9 cellular contexts compared by ENCODE assay signal in genomic region chr7:102426268-102427031, GRCh38. TPM values are rescaled to one million over a fixed set of nuclear protein-coding genes. Genes with fewer than 3 reads are reported as not detected.
DNase-seq lines count a peak whose midpoint lies in the region; ATAC-seq, FAIRE-seq and TF ChIP-seq lines count a peak whose summit lies in the region.
"Had no signal": no experiment of that assay in that cellular context is flagged by ENCODE, and none has a peak within 500 bp of the region (broad histone marks: within the 10 kb centered on the region; RNA-seq: fewer than 3 reads in every experiment).

No MANE protein-coding gene starts in this region.

- H3K9me3 ChIP-seq in OCI-LY3 (ENCODE audit: insufficient read depth, low read length) (peaks cover 4% of the 10 kb centered on the region; the same call in 1 of the 2 replicates), pancreas (no peaks in the 10 kb centered on the region), kidney (ENCODE audit: control insufficient read depth in 1 of 2, low read length in 2 of 2) (no peaks in the 10 kb centered on the region)

- H3K9ac ChIP-seq in OCI-LY3 (ENCODE audit: low read length): peak overlapping the region; percentile 96
- H3K9ac ChIP-seq in kidney (ENCODE audit: low read length in 2 of 2): no peak overlapping the region

- TF ChIP-seq CTCF in OCI-LY3 (IDR thresholded peaks at IDR 0.05; ENCODE audit: low read depth, low read length) (no peak), pancreas (IDR thresholded peaks at IDR 0.05) (no peak), endothelial cell (IDR thresholded peaks at IDR 0.05; ENCODE audit: unreplicated experiment) (no peak), kidney (IDR thresholded peaks at IDR 0.05; ENCODE audit: borderline replicate concordance, extremely low read depth, insufficient read depth) (no peak)

- H3K79me2 ChIP-seq in OCI-LY3 (ENCODE audit: low read length): no peaks in the 10 kb centered on the region

- peak overlapping the region; percentile 29; the same call in 1 of the 2 replicates for H3K4me3 ChIP-seq in GM08714 (ENCODE audit: low read length)
- peak overlapping the region; percentile 62 for H3K4me3 ChIP-seq in OCI-LY3 (ENCODE audit: low read length)
- no peak overlapping the region for H3K4me3 ChIP-seq in pancreas
- H3K4me3 ChIP-seq in kidney (ENCODE audit: low read length in 2 of 2): no peak overlapping the region
- H3K4me3 ChIP-seq: cardiac muscle cell had no signal

- no peaks in the 10 kb centered on the region for H3K27me3 Mint-ChIP-seq in activated naive CD4-positive, alpha-beta T cell treated with anti-CD3 and anti-CD28 coated beads, Interleukin-2, amount 10 ng/mL, durations not matched to agents 7 days and 5 days
- H3K27me3 Mint-ChIP-seq in endothelial cell (ENCODE audit: unreplicated experiment): peaks cover 8% of the 10 kb centered on the region

- no peaks in the 10 kb centered on the region for H4K20me1 ChIP-seq in OCI-LY3 (ENCODE audit: insufficient read depth, low read length)

- H3K36me3 ChIP-seq in OCI-LY3 (replicated peaks; ENCODE audit: low read depth, low read length) (peaks cover 10% of the 10 kb centered on the region), pancreas (peaks cover 0 to 8% (median 6%) of the 10 kb centered on the region in 3 donors), kidney (ENCODE audit: control insufficient read depth in 1 of 2, insufficient read depth in 2 of 2, low read length in 2 of 2) (peaks cover 0 to 13% of the 10 kb centered on the region in 2 donors)

- peak overlapping the region; percentile 100 for H3K27ac Mint-ChIP-seq in activated naive CD4-positive, alpha-beta T cell treated with anti-CD3 and anti-CD28 coated beads, Interleukin-2, amount 10 ng/mL, durations not matched to agents 7 days and 5 days
- H3K27ac Mint-ChIP-seq in endothelial cell (ENCODE audit: unreplicated experiment): no peak overlapping the region

- ATAC-seq in HG02588 (IDR thresholded peaks at IDR 0.05; ENCODE audit: unreplicated experiment): peak; percentile 61
- ATAC-seq in pancreas: peak in 3 of 4 donors; percentile 5 to 63 (median 41)

- CTCF ChIA-PET in activated naive CD4-positive, alpha-beta T cell treated with anti-CD3 and anti-CD28 coated beads, Interleukin-2, amount 10 ng/mL, durations not matched to agents 7 days and 5 days (lab: Charles Lee): interaction anchor here (1.1 to 2.8 kb wide), 4 partner anchors 12 to 40 kb away, joined by 3 to 34 read pairs (median 5); no protein-coding TSS in a partner anchor

- intact Hi-C loops in pancreas (cut with DNase I) (no loop called here), kidney (cut with DNase I) (no loop called here)

- H3K4me2 ChIP-seq in OCI-LY3 (ENCODE audit: low read length): peak overlapping the region; percentile 96

- H3K36me3 Mint-ChIP-seq in activated naive CD4-positive, alpha-beta T cell treated with anti-CD3 and anti-CD28 coated beads, Interleukin-2, amount 10 ng/mL, durations not matched to agents 7 days and 5 days: peaks cover 39% of the 10 kb centered on the region
- H3K36me3 Mint-ChIP-seq in endothelial cell (ENCODE audit: low read depth, unreplicated experiment): peaks cover 23% of the 10 kb centered on the region

- H3K27ac ChIP-seq in OCI-LY3 (ENCODE audit: low read length) (peak overlapping the region; percentile 99), pancreas (peak overlapping the region in 2 of 4 donors; percentile 48 to 72), kidney (ENCODE audit: low read depth in 2 of 2, low read length in 2 of 2) (peak overlapping the region in 1 of 2 donors; percentile 11)
- H3K27ac ChIP-seq: cardiac muscle cell had no signal

- peaks cover 74% of the 10 kb centered on the region for H3K4me1 ChIP-seq in OCI-LY3 (ENCODE audit: low read length)
- no peaks in the 10 kb centered on the region for H3K4me1 ChIP-seq in pancreas
- peaks cover 0 to 1% of the 10 kb centered on the region in 2 donors for H3K4me1 ChIP-seq in kidney (ENCODE audit: control insufficient read depth in 1 of 2, insufficient read depth in 1 of 2, low read depth in 1 of 2, low read length in 2 of 2)

- no peak overlapping the region for H2AFZ ChIP-seq in OCI-LY3 (ENCODE audit: low read depth, low read length)

- FAIRE-seq in pancreas (lab: Jason Lieb, UNC) (no peak), kidney (lab: Jason Lieb, UNC) (no peak)

- peak overlapping the region; percentile 73 for H3K4me3 Mint-ChIP-seq in activated naive CD4-positive, alpha-beta T cell treated with anti-CD3 and anti-CD28 coated beads, Interleukin-2, amount 10 ng/mL, durations not matched to agents 7 days and 5 days
- no peak overlapping the region for H3K4me3 Mint-ChIP-seq in endothelial cell (ENCODE audit: unreplicated experiment)

- peaks cover 83% of the 10 kb centered on the region for H3K4me1 Mint-ChIP-seq in activated naive CD4-positive, alpha-beta T cell treated with anti-CD3 and anti-CD28 coated beads, Interleukin-2, amount 10 ng/mL, durations not matched to agents 7 days and 5 days
- H3K4me1 Mint-ChIP-seq in endothelial cell (ENCODE audit: unreplicated experiment): peaks cover 6% of the 10 kb centered on the region

- DNase-seq in activated naive CD4-positive, alpha-beta T cell treated with anti-CD3 and anti-CD28 coated beads, Interleukin-2, amount 10 ng/mL, durations not matched to agents 7 days and 5 days: peak; percentile 84
- DNase-seq in pancreas: no peak
- no peak for DNase-seq in endothelial cell (ENCODE audit: low spot score)
- no peak for DNase-seq in kidney
- DNase-seq in NCI-H526 treated with DMSO at 0.1 percent for 48 hours (lab: John Stamatoyannopoulos, UW): no peak

- no peaks in the 10 kb centered on the region for H3K27me3 ChIP-seq in OCI-LY3 (ENCODE audit: low read depth, low read length)
- H3K27me3 ChIP-seq in pancreas: no peaks in the 10 kb centered on the region
- H3K27me3 ChIP-seq: cardiac muscle cell had no signal

- WGBS in pancreas, 2 donors: 88 to 89% methylated on average over 16 of the region's 16 CpGs

- H3K9me3 Mint-ChIP-seq in activated naive CD4-positive, alpha-beta T cell treated with anti-CD3 and anti-CD28 coated beads, Interleukin-2, amount 10 ng/mL, durations not matched to agents 7 days and 5 days: no peaks in the 10 kb centered on the region
- H3K9me3 Mint-ChIP-seq in endothelial cell (ENCODE audit: unreplicated experiment): no peaks in the 10 kb centered on the region

RNA-seq across cellular contexts. Expression of gene ORAI2, which starts 6.9 kb away (rescaled TPM):
- total RNA-seq in pancreas (10 to 100 TPM in 2 of 6 donors, 1 to 10 TPM in 4; 4.8 to 13.5 (median 7.1) TPM), endothelial cell (ENCODE audit: unreplicated experiment) (39.3 TPM), kidney (45.6 TPM)
- polyA plus RNA-seq in pancreas (1 to 10 TPM; 4.1 to 8.6 TPM), kidney (ENCODE audit: insufficient read depth, low read depth, low replicate concordance) (13.8 TPM)

RNA-seq across cellular contexts. Expression of gene PRKRIP1, which starts 30.3 kb away (rescaled TPM):
- total RNA-seq in pancreas: 10 to 100 TPM in 4 of 6 donors, 1 to 10 TPM in 2; 9.1 to 13.8 (median 10.8) TPM
- 10 to 100 TPM; 34.3 to 40.1 TPM for polyA plus RNA-seq in pancreas
- 41.3 TPM for total RNA-seq in endothelial cell (ENCODE audit: unreplicated experiment)
- 25.9 TPM for total RNA-seq in kidney
- polyA plus RNA-seq in kidney (ENCODE audit: insufficient read depth, low read depth, low replicate concordance): 20.8 TPM

RNA-seq across cellular contexts. Expression of gene ALKBH4, which starts 38.2 kb away (rescaled TPM):
- total RNA-seq in pancreas (1 to 10 TPM; 3.5 to 6.9 (median 5.3) TPM), endothelial cell (ENCODE audit: unreplicated experiment) (11.5 TPM), kidney (14.0 TPM)
- polyA plus RNA-seq in pancreas (1 to 10 TPM; 7.3 to 9.3 TPM), kidney (ENCODE audit: insufficient read depth, low read depth, low replicate concordance) (15.4 TPM)

RNA-seq across cellular contexts. Expression of gene LRWD1, which starts 38.3 kb away (rescaled TPM):
- 1 to 10 TPM; 5.1 to 9.3 (median 7.6) TPM for total RNA-seq in pancreas
- polyA plus RNA-seq in pancreas: 10 to 100 TPM; 12.3 to 18.4 TPM
- 30.3 TPM for total RNA-seq in endothelial cell (ENCODE audit: unreplicated experiment)
- 14.1 TPM for total RNA-seq in kidney
- polyA plus RNA-seq in kidney (ENCODE audit: insufficient read depth, low read depth, low replicate concordance): 14.0 TPM

RNA-seq across cellular contexts. Expression of gene POLR2J, which starts 52.3 kb away (rescaled TPM):
- total RNA-seq in pancreas (10 to 100 TPM; 16.5 to 20.6 (median 17.7) TPM), endothelial cell (ENCODE audit: unreplicated experiment) (48.1 TPM), kidney (42.0 TPM)
- polyA plus RNA-seq in pancreas (10 to 100 TPM; 56.3 to 59.8 TPM), kidney (ENCODE audit: insufficient read depth, low read depth, low replicate concordance) (117 TPM)

Comparison
In these comparisons a context has a peak if more than half of its experiments do, and no peak if none do; other contexts are left out.
1. H3K4me3 ChIP-seq: peak in GM08714 (single experiment) and OCI-LY3 (single experiment); none in pancreas (0 of 4) and kidney (0 of 2).